In the genomic region with DNA sequence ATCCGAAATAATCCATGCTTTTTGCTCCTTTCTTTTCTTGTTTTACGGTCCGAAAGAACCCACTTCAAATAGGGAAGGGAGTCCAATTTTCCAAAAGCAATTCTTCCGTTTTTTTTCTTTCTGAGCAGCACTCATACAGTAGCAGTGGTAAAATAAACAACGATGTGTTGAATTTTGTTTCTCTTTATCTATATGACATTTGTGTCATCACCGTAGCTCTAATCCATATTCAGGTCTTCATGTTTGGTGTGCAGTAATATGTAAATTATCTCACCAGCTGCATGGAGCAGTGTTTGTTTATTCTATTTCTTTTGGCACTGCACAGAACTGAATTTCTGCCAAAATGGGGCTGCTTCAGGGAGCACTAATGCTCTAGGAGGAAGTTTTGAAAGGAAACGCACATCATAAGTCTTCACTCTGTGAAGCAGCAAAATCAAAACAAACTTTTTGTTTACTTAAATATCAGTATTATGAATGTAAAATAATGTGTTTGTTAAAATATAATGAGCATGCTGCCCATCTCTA, we compare ENCODE assay signal across 13 cellular contexts.
DNase-seq lines count a peak whose midpoint lies in the region; ATAC-seq, FAIRE-seq and TF ChIP-seq lines count a peak whose summit lies in the region.
"Had no signal": no experiment of that assay in that cellular context is flagged by ENCODE, and none has a peak within 500 bp of the region (broad histone marks: within the 10 kb centered on the region; RNA-seq: fewer than 3 reads in every experiment).

No MANE protein-coding gene starts in this region.

- H4K20me1 ChIP-seq in endothelial cell of umbilical vein (replicated peaks; ENCODE audit: control insufficient read depth, extremely low read depth, insufficient read depth, low read length) = no peaks in the 10 kb centered on the region

- H3K4me1 ChIP-seq in endothelial cell of umbilical vein (ENCODE audit: control insufficient read depth, extremely low read depth, insufficient read depth, low read length) = no peaks in the 10 kb centered on the region
- no peaks in the 10 kb centered on the region for H3K4me1 ChIP-seq in naive thymus-derived CD4-positive, alpha-beta T cell (ENCODE audit: control insufficient read depth in 2 of 2, insufficient read depth in 2 of 2, low read length in 2 of 2)

- POLR2A ChIA-PET in endothelial cell of umbilical vein (lab: Charles Lee) = no interaction called here
- POLR2A ChIA-PET in naive thymus-derived CD4-positive, alpha-beta T cell (lab: Charles Lee) = no interaction called here

- no peak overlapping the region for H3K27ac ChIP-seq in endothelial cell of umbilical vein (ENCODE audit: insufficient read depth, low read depth, low read length)
- H3K27ac ChIP-seq in naive thymus-derived CD4-positive, alpha-beta T cell (ENCODE audit: low read depth, low read length) = no peak overlapping the region

- dilution Hi-C loops in endothelial cell of umbilical vein (cut with MboI; ENCODE audit: extremely low pct_ligation_motif_present, low sequenced_read_pairs) = no loop called here

- H3K36me3 ChIP-seq in endothelial cell of umbilical vein (ENCODE audit: control insufficient read depth in 2 of 2, extremely low read depth in 1 of 2, insufficient read depth in 2 of 2, low read length in 2 of 2) = no peaks in the 10 kb centered on the region
- H3K36me3 ChIP-seq in naive thymus-derived CD4-positive, alpha-beta T cell (ENCODE audit: control insufficient read depth in 2 of 3, insufficient read depth in 3 of 3, low read length in 3 of 3) = no peaks in the 10 kb centered on the region

- ATAC-seq in naive thymus-derived CD4-positive, alpha-beta T cell = no peak
- ATAC-seq in GM18511 (IDR thresholded peaks at IDR 0.05; ENCODE audit: unreplicated experiment) = no peak
- ATAC-seq: esophagus mucosa had no signal

- no peak for TF ChIP-seq CTCF in endothelial cell of umbilical vein (IDR thresholded peaks at IDR 0.05; ENCODE audit: extremely low read depth in 1 of 2, insufficient read depth in 1 of 2, low read depth in 1 of 2, low read length in 2 of 2)
- no peak for TF ChIP-seq CTCF in nephron progenitor cell (IDR thresholded peaks at IDR 0.05)

- peak; percentile 49 for DNase-seq in G401 (ENCODE audit: low spot score)
- peak; percentile 27 for DNase-seq in NCI-H2107 treated with DMSO at 0.1 percent for 48 hours (lab: John Stamatoyannopoulos, UW; ENCODE audit: unreplicated experiment)
- peak; percentile 67 for DNase-seq in endothelial cell of umbilical vein (ENCODE audit: low read depth, low spot score)
- DNase-seq in nephron progenitor cell = no peak
- DNase-seq in NCI-H146 treated with DMSO at 0.1 percent for 48 hours (lab: John Stamatoyannopoulos, UW; ENCODE audit: unreplicated experiment) = no peak
- no peak for DNase-seq in naive thymus-derived CD4-positive, alpha-beta T cell
- DNase-seq in T-helper 2 cell = no peak
- DNase-seq: activated naive CD4-positive, alpha-beta T cell; Calu3 had no signal

- no peak overlapping the region for H3K4me3 ChIP-seq in endothelial cell of umbilical vein (replicated peaks in 1 of 3; ENCODE audit: insufficient read depth in 1 of 3, low read depth in 1 of 3, low read length in 3 of 3)
- H3K4me3 ChIP-seq in naive thymus-derived CD4-positive, alpha-beta T cell (ENCODE audit: low read length) = no peak overlapping the region

- H3K4me3 Mint-ChIP-seq in nephron progenitor cell = no peak overlapping the region
- no peak overlapping the region for H3K4me3 Mint-ChIP-seq in naive thymus-derived CD4-positive, alpha-beta T cell
- H3K4me3 Mint-ChIP-seq: mesothelial cell of epicardium, type B pancreatic cell had no signal

- no TSS peak for BruUV-seq in endothelial cell of umbilical vein (replicated peaks; lab: Mats Ljungman, UMichigan)

- H3K27me3 Mint-ChIP-seq in nephron progenitor cell (ENCODE audit: low read depth, poor library complexity) = no peaks in the 10 kb centered on the region
- peaks cover 0 to 5% (median 0%) of the 10 kb centered on the region in 5 donors for H3K27me3 Mint-ChIP-seq in naive thymus-derived CD4-positive, alpha-beta T cell
- H3K27me3 Mint-ChIP-seq: type B pancreatic cell had no signal

- TF ChIP-seq POLR2A in endothelial cell of umbilical vein (IDR thresholded peaks at IDR 0.05; ENCODE audit: low read depth, low read length) = no peak

- intact Hi-C loops in endothelial cell of umbilical vein (cut with micrococcal nuclease) = no loop called here
- intact Hi-C loops in naive thymus-derived CD4-positive, alpha-beta T cell (cut with micrococcal nuclease) = no loop called here

- H2AFZ ChIP-seq in endothelial cell of umbilical vein (ENCODE audit: low read depth, low read length) = no peak overlapping the region

- no peaks in the 10 kb centered on the region for H3K9me1 ChIP-seq in endothelial cell of umbilical vein (replicated peaks; ENCODE audit: control insufficient read depth, extremely low read depth, insufficient read depth, low read length)

- peaks cover 26% of the 10 kb centered on the region for H3K9me3 Mint-ChIP-seq in nephron progenitor cell
- H3K9me3 Mint-ChIP-seq in naive thymus-derived CD4-positive, alpha-beta T cell = peaks cover 8 to 30% (median 19%) of the 10 kb centered on the region in 11 donors

- H3K79me2 ChIP-seq in endothelial cell of umbilical vein (ENCODE audit: control insufficient read depth, insufficient read depth, low read length) = no peaks in the 10 kb centered on the region

- CTCF ChIA-PET in endothelial cell of umbilical vein (lab: Charles Lee) = interaction anchor here (0.5 kb wide), 1 partner anchor 1172 kb away, joined by 3 read pairs; no protein-coding TSS in a partner anchor
- CTCF ChIA-PET in naive thymus-derived CD4-positive, alpha-beta T cell (lab: Charles Lee) = no interaction called here

- no peak for FAIRE-seq in endothelial cell of umbilical vein (lab: Jason Lieb, UNC)

- H3K36me3 Mint-ChIP-seq in nephron progenitor cell (ENCODE audit: low read depth) = peaks cover 16% of the 10 kb centered on the region
- peaks cover 0 to 11% (median 5%) of the 10 kb centered on the region in 5 donors for H3K36me3 Mint-ChIP-seq in naive thymus-derived CD4-positive, alpha-beta T cell

- no peaks in the 10 kb centered on the region for H3K27me3 ChIP-seq in endothelial cell of umbilical vein (ENCODE audit: control insufficient read depth in 2 of 2, insufficient read depth in 2 of 2, low read length in 2 of 2)
- H3K27me3 ChIP-seq in naive thymus-derived CD4-positive, alpha-beta T cell (ENCODE audit: control insufficient read depth in 2 of 2, insufficient read depth in 2 of 2, low read length in 2 of 2) = no peaks in the 10 kb centered on the region

- no peak overlapping the region for H3K4me2 ChIP-seq in endothelial cell of umbilical vein (ENCODE audit: insufficient read depth, low read length)

- no peaks in the 10 kb centered on the region for H3K9me3 ChIP-seq in endothelial cell of umbilical vein (replicated peaks; ENCODE audit: control insufficient read depth, insufficient read depth, low read length)
- peaks cover 0 to 6% (median 0%) of the 10 kb centered on the region in 3 experiments for H3K9me3 ChIP-seq in naive thymus-derived CD4-positive, alpha-beta T cell (ENCODE audit: control insufficient read depth in 2 of 3, low read length in 3 of 3)

- in situ Hi-C loops in G401 (cut with HindIII; ENCODE audit: low sequenced_read_pairs) = no loop called here

- peak overlapping the region; percentile 97 for H3K27ac Mint-ChIP-seq in nephron progenitor cell
- H3K27ac Mint-ChIP-seq in naive thymus-derived CD4-positive, alpha-beta T cell = no peak overlapping the region
- H3K27ac Mint-ChIP-seq: mesothelial cell of epicardium, type B pancreatic cell had no signal

- no peak overlapping the region for H3K9ac ChIP-seq in endothelial cell of umbilical vein (replicated peaks; ENCODE audit: extremely low read depth, insufficient read depth, low read length)

- H3K4me1 Mint-ChIP-seq in nephron progenitor cell = peaks cover 38% of the 10 kb centered on the region
- no peaks in the 10 kb centered on the region for H3K4me1 Mint-ChIP-seq in naive thymus-derived CD4-positive, alpha-beta T cell

TF ChIP-seq in endothelial cell of umbilical vein, 7 proteins besides CTCF, POLR2A, EP300 and RAD21:
- no peak for TF ChIP-seq MYC (IDR thresholded peaks at IDR 0.05; ENCODE audit: low read depth, low read length)
- TF ChIP-seq EZH2 (IDR thresholded peaks at IDR 0.05; ENCODE audit: borderline replicate concordance, low read depth, low read length, severe bottlenecking) = no peak
- TF ChIP-seq POLR2AphosphoS5 (IDR thresholded peaks at IDR 0.05; ENCODE audit: insufficient read depth, low read depth, low read length) = no peak
- TF ChIP-seq, protein P1, sequence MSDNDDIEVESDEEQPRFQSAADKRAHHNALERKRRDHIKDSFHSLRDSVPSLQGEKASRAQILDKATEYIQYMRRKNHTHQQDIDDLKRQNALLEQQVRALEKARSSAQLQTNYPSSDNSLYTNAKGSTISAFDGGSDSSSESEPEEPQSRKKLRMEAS (IDR thresholded peaks at IDR 0.05; ENCODE audit: insufficient read depth, insufficient read length) = no peak
- TF ChIP-seq GATA2 (IDR thresholded peaks at IDR 0.05; ENCODE audit: insufficient read depth, insufficient read length, low read depth, low read length) = no peak
- no peak for TF ChIP-seq FOS (IDR thresholded peaks at IDR 0.05; ENCODE audit: borderline replicate concordance, insufficient read depth, low read length)
- TF ChIP-seq JUN (IDR thresholded peaks at IDR 0.05; ENCODE audit: borderline replicate concordance, insufficient read depth, insufficient read length, low read depth) = no peak

Comparison
In these comparisons a context has a peak if more than half of its experiments do, and no peak if none do; other contexts are left out.
1. DNase-seq: peak in G401 (single experiment), NCI-H2107 treated with DMSO at 0.1 percent for 48 hours (single experiment) and endothelial cell of umbilical vein (single experiment); none in nephron progenitor cell (single experiment), NCI-H146 treated with DMSO at 0.1 percent for 48 hours (single experiment), naive thymus-derived CD4-positive, alpha-beta T cell (0 of 9) and T-helper 2 cell (0 of 5).